ENCODE assay signal across 1 cellular context in the genomic region with DNA sequence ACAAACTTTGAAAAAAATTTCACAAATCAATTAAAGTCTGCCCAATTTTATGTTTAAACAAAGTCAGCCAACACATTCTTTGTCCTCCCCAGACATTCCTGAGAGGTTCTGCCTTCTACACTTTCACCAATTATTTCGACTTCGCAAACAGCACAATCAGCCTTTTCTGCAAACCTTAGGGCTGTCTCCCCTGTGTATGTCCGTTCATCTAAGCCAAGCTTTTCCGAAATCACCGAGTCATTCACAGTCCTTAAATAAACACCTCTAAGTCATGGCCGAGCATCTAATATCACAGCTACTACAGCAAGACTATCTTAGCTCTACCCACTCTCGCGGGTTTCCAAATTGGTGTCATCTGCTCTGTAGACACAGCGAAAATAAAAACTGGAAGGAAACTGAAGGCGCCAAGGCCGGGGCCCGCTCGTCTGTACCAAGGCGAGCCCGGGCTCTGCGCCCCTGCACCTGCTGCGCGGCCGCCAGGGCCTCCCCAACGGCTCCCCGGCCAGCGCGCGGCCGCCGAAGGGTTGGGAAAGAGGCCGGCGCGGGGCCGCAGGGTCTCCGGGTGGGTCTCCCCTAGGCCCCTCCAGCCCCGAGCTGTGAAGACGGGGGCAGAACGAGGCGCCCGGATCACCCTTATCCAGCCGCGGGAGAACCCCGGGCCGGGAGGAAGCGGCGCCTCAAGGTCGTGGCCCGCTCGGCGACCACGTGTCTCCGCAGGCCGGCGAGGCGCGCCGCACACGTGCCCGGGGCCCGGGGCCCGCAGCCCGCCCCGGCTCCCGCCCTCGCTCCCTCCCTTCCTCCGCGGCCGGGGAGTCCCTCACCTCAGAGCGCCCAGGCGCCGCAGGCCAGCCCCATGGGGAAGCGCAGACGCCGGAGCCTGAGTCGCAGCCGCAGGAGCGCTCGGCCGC.
TF ChIP-seq lines count a peak whose summit lies in the region.

No MANE protein-coding gene starts in this region.

TF ChIP-seq in GM12878, 131 proteins besides CTCF, POLR2A, EP300 and RAD21 (continued from another document):
- TF ChIP-seq, protein P1, sequence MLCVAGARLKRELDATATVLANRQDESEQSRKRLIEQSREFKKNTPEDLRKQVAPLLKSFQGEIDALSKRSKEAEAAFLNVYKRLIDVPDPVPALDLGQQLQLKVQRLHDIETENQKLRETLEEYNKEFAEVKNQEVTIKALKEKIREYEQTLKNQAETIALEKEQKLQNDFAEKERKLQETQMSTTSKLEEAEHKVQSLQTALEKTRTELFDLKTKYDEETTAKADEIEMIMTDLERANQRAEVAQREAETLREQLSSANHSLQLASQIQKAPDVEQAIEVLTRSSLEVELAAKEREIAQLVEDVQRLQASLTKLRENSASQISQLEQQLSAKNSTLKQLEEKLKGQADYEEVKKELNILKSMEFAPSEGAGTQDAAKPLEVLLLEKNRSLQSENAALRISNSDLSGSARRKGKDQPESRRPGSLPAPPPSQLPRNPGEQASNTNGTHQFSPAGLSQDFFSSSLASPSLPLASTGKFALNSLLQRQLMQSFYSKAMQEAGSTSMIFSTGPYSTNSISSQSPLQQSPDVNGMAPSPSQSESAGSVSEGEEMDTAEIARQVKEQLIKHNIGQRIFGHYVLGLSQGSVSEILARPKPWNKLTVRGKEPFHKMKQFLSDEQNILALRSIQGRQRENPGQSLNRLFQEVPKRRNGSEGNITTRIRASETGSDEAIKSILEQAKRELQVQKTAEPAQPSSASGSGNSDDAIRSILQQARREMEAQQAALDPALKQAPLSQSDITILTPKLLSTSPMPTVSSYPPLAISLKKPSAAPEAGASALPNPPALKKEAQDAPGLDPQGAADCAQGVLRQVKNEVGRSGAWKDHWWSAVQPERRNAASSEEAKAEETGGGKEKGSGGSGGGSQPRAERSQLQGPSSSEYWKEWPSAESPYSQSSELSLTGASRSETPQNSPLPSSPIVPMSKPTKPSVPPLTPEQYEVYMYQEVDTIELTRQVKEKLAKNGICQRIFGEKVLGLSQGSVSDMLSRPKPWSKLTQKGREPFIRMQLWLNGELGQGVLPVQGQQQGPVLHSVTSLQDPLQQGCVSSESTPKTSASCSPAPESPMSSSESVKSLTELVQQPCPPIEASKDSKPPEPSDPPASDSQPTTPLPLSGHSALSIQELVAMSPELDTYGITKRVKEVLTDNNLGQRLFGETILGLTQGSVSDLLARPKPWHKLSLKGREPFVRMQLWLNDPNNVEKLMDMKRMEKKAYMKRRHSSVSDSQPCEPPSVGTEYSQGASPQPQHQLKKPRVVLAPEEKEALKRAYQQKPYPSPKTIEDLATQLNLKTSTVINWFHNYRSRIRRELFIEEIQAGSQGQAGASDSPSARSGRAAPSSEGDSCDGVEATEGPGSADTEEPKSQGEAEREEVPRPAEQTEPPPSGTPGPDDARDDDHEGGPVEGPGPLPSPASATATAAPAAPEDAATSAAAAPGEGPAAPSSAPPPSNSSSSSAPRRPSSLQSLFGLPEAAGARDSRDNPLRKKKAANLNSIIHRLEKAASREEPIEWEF (IDR thresholded peaks at IDR 0.05; ENCODE audit: insufficient replicate concordance, low read depth, low read length), result no peak
- TF ChIP-seq NFYA (IDR thresholded peaks at IDR 0.05; ENCODE audit: borderline replicate concordance, low read depth, low read length) (no peak), MTA2 (IDR thresholded peaks at IDR 0.05; ENCODE audit: low read depth) (no peak), MTA3 (IDR thresholded peaks at IDR 0.05; ENCODE audit: borderline replicate concordance, low read length) (no peak), MYC (IDR thresholded peaks at IDR 0.05; ENCODE audit: insufficient read depth, insufficient read length, insufficient replicate concordance, low read length, severe bottlenecking) (peak; percentile 93), HDGF (IDR thresholded peaks at IDR 0.05) (no peak), STAT3 (IDR thresholded peaks at IDR 0.05; ENCODE audit: low read depth, low read length) (no peak), MEF2B (IDR thresholded peaks at IDR 0.05; ENCODE audit: partially characterized antibody, poor library complexity, severe bottlenecking) (no peak), GATAD2B (conservative IDR thresholded peaks at IDR 0.05; ENCODE audit: low read depth) (peak; percentile 98), RB1 (IDR thresholded peaks at IDR 0.05; ENCODE audit: borderline replicate concordance) (peak; percentile 85; the same call in 1 of the 2 replicates), CBFB (IDR thresholded peaks at IDR 0.05; ENCODE audit: low read depth) (no peak), BCL11A (IDR thresholded peaks at IDR 0.05; ENCODE audit: low read depth, low read length) (0 out of 2 replicates have a peak, but pooled peaks have one; percentile 4), TCF3 (IDR thresholded peaks at IDR 0.05; ENCODE audit: borderline replicate concordance, insufficient read depth, low read depth, low read length) (no peak), TARDBP (IDR thresholded peaks at IDR 0.05; ENCODE audit: borderline replicate concordance) (no peak), ZNF217 (IDR thresholded peaks at IDR 0.05) (no peak), FOXK2 (IDR thresholded peaks at IDR 0.05) (no peak), CEBPB (IDR thresholded peaks at IDR 0.05; ENCODE audit: borderline replicate concordance in 1 of 2, low read depth in 2 of 2, low read length in 2 of 2) (no peak), TCF7 (IDR thresholded peaks at IDR 0.05; ENCODE audit: borderline replicate concordance) (no peak)
- TF ChIP-seq, protein P2, sequence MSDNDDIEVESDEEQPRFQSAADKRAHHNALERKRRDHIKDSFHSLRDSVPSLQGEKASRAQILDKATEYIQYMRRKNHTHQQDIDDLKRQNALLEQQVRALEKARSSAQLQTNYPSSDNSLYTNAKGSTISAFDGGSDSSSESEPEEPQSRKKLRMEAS (IDR thresholded peaks at IDR 0.05; ENCODE audit: low read depth, low read length), result peak; percentile 94
- TF ChIP-seq, protein P3, sequence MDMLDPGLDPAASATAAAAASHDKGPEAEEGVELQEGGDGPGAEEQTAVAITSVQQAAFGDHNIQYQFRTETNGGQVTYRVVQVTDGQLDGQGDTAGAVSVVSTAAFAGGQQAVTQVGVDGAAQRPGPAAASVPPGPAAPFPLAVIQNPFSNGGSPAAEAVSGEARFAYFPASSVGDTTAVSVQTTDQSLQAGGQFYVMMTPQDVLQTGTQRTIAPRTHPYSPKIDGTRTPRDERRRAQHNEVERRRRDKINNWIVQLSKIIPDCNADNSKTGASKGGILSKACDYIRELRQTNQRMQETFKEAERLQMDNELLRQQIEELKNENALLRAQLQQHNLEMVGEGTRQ (IDR thresholded peaks at IDR 0.05; ENCODE audit: borderline replicate concordance, low read depth, low read length), result peak; percentile 38
- TF ChIP-seq, protein P4, sequence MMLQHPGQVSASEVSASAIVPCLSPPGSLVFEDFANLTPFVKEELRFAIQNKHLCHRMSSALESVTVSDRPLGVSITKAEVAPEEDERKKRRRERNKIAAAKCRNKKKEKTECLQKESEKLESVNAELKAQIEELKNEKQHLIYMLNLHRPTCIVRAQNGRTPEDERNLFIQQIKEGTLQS (IDR thresholded peaks at IDR 0.05; ENCODE audit: borderline replicate concordance, extremely low read depth, low read depth, low read length), result no peak
- TF ChIP-seq, protein P5, sequence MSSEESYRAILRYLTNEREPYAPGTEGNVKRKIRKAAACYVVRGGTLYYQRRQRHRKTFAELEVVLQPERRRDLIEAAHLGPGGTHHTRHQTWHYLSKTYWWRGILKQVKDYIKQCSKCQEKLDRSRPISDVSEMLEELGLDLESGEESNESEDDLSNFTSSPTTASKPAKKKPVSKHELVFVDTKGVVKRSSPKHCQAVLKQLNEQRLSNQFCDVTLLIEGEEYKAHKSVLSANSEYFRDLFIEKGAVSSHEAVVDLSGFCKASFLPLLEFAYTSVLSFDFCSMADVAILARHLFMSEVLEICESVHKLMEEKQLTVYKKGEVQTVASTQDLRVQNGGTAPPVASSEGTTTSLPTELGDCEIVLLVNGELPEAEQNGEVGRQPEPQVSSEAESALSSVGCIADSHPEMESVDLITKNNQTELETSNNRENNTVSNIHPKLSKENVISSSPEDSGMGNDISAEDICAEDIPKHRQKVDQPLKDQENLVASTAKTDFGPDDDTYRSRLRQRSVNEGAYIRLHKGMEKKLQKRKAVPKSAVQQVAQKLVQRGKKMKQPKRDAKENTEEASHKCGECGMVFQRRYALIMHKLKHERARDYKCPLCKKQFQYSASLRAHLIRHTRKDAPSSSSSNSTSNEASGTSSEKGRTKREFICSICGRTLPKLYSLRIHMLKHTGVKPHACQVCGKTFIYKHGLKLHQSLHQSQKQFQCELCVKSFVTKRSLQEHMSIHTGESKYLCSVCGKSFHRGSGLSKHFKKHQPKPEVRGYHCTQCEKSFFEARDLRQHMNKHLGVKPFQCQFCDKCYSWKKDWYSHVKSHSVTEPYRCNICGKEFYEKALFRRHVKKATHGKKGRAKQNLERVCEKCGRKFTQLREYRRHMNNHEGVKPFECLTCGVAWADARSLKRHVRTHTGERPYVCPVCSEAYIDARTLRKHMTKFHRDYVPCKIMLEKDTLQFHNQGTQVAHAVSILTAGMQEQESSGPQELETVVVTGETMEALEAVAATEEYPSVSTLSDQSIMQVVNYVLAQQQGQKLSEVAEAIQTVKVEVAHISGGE (CRISPR knock-in tag; IDR thresholded peaks at IDR 0.05), result no peak
- TF ChIP-seq, protein P6, sequence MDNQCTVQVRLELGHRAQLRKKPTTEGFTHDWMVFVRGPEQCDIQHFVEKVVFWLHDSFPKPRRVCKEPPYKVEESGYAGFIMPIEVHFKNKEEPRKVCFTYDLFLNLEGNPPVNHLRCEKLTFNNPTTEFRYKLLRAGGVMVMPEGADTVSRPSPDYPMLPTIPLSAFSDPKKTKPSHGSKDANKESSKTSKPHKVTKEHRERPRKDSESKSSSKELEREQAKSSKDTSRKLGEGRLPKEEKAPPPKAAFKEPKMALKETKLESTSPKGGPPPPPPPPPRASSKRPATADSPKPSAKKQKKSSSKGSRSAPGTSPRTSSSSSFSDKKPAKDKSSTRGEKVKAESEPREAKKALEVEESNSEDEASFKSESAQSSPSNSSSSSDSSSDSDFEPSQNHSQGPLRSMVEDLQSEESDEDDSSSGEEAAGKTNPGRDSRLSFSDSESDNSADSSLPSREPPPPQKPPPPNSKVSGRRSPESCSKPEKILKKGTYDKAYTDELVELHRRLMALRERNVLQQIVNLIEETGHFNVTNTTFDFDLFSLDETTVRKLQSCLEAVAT (IDR thresholded peaks at IDR 0.05), result peak; percentile 66; the same call in 1 of the 2 replicates
TF ChIP-seq in GM12878: peak in this region for 31.
